Comparison of ENCODE assay signal across 9 cellular contexts in the genomic region with DNA sequence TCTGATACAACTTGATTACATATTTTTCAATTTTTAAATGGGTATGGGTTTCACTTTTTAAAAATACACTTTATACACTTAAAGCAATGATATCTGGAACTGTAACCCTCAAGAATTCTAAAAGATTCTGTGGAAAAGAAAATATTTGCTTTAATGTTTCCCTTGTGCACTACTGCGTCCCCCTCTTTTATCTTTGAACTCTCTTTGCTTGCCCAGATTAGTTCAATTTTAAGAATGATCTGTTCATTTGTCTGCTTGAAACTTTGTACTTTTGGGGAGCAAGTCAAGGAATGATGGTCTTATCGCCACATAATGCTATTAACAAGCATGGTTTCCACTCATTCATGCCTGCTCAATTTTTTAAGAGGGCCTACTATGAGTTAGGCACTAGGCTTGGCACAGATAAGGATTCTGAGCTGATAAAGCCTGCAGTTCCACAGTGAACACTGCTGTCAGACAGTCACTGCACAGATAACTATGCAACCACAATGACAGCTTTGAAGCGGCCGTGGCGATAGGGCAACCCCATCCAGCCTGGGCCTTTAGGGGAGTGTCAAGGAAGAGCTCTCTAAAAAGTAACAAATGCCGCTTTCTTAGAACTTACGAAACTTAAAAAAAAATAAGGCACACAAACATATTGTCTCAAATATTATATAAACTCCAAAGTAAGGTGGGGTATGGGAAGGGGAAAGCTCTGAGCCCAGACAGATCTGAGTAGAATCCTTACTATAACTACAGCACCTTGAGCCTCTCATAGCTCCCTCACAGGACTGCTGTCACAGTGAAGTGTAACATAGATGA. TPM values are rescaled to one million over a fixed set of nuclear protein-coding genes. Genes with fewer than 3 reads are reported as not detected.
DNase-seq lines count a peak whose midpoint lies in the region; ATAC-seq and TF ChIP-seq lines count a peak whose summit lies in the region.
"Had no signal": no experiment of that assay in that cellular context is flagged by ENCODE, and none has a peak within 500 bp of the region (broad histone marks: within the 10 kb centered on the region; RNA-seq: fewer than 3 reads in every experiment).

No MANE protein-coding gene starts in this region.

- H3K36me3 ChIP-seq in ectodermal cell (ENCODE audit: control insufficient read depth, insufficient read depth, low read length) (peaks cover 2% of the 10 kb centered on the region), spleen (peaks cover 0 to 11% (median 0%) of the 10 kb centered on the region in 6 donors), ovary (no peaks in the 10 kb centered on the region)

- H3K4me1 ChIP-seq in ectodermal cell (ENCODE audit: control insufficient read depth, insufficient read depth, low read length) (peaks cover 73% of the 10 kb centered on the region), spleen (peaks cover 53 to 100% (median 93%) of the 10 kb centered on the region in 6 donors), ovary (ENCODE audit: insufficient read depth) (peaks cover 13% of the 10 kb centered on the region)

- TF ChIP-seq EP300 in ovary (IDR thresholded peaks at IDR 0.05): no peak

- TF ChIP-seq POLR2A in spleen (IDR thresholded peaks at IDR 0.05) (no peak), ovary (IDR thresholded peaks at IDR 0.05) (no peak)

- H3K27ac ChIP-seq in ectodermal cell (ENCODE audit: insufficient read depth, low read depth, low read length, poor library complexity, severe bottlenecking): peak overlapping the region; percentile 30
- H3K27ac ChIP-seq in spleen: peak overlapping the region; percentile 31 to 84 (median 76)
- H3K27ac ChIP-seq in ovary: no peak overlapping the region

- TF ChIP-seq CTCF in spleen (IDR thresholded peaks at IDR 0.05 in 8 of 11, conservative IDR thresholded peaks at IDR 0.05 in 3 of 11) (no peak), GM13976 (IDR thresholded peaks at IDR 0.05; ENCODE audit: borderline replicate concordance, control extremely low read depth, extremely low read depth, insufficient read depth, missing control alignments) (no peak), ovary (IDR thresholded peaks at IDR 0.05) (no peak)

- H3K27me3 ChIP-seq in ectodermal cell (ENCODE audit: control insufficient read depth, insufficient read depth, low read length, poor library complexity, severe bottlenecking) (no peaks in the 10 kb centered on the region), spleen (replicated peaks in 1 of 7) (no peaks in the 10 kb centered on the region), ovary (no peaks in the 10 kb centered on the region)

- 91 to 93% methylated on average over 5 to 6 of the region's 7 CpGs for WGBS in ectodermal cell, 2 experiments
- 48 to 69% (median 56%) methylated on average over 7 of the region's 7 CpGs for WGBS in spleen, 5 donors
- WGBS in ovary, 3 donors: 63 to 79% (median 71%) methylated on average over 7 of the region's 7 CpGs

- no peak for ATAC-seq in HG02884 (IDR thresholded peaks at IDR 0.05; ENCODE audit: unreplicated experiment)

- H3K9me3 ChIP-seq in ectodermal cell (ENCODE audit: control insufficient read depth, low read length) (no peaks in the 10 kb centered on the region), spleen (no peaks in the 10 kb centered on the region), ovary (no peaks in the 10 kb centered on the region)

- DNase-seq in HUDEP-2 (lab: John Stamatoyannopoulos, UW; ENCODE audit: unreplicated experiment in 76 of 76) (peak in 74 of 76 experiments; percentile 17 to 94 (median 84)), spleen (peak; percentile 81), GM13976 (ENCODE audit: low spot score) (no peak), AML-193 (lab: John Stamatoyannopoulos, UW) (no peak), ovary (no peak)
- DNase-seq in activated CD4-positive, CD25-positive, alpha-beta regulatory T cell treated with anti-CD3 and anti-CD28 coated beads, Interleukin-2, amount 50 U/mL, for 16 hours (ENCODE audit: low read depth, low spot score): peak; percentile 37
- DNase-seq: SW 1271 had no signal

- in situ Hi-C loops in GM13976 (cut with MboI; ENCODE audit: low sequenced_read_pairs, unreplicated experiment): no loop called here

- intact Hi-C loops in spleen (cut with DNase I; ENCODE audit: low total_unique reads): no loop called here
- intact Hi-C loops in ovary (cut with DNase I): no loop called here

- H3K4me3 ChIP-seq in ectodermal cell (ENCODE audit: insufficient read depth, low read depth, low read length) (no peak overlapping the region), spleen (no peak overlapping the region), ovary (no peak overlapping the region)

RNA-seq across cellular contexts. Expression of a gene that starts 29.7 kb away (rescaled TPM):
- 174 TPM for polyA plus RNA-seq in ectodermal cell (2013, experiment 1 of 4)
- polyA plus RNA-seq in ectodermal cell (2013, experiment 2 of 4): 163 TPM
- polyA plus RNA-seq in ectodermal cell (2013, experiment 3 of 4): 134 TPM
- polyA plus RNA-seq in ectodermal cell (2013, experiment 4 of 4): 143 TPM
- total RNA-seq in spleen (100 to 1,000 TPM; 193 to 409 (median 227) TPM), ovary (100 to 1,000 TPM in 1 of 7 donors, 10 to 100 TPM in 6; 54.8 to 116 (median 72.7) TPM)
- polyA plus RNA-seq in spleen (10 to 100 TPM; 56.6 to 78.1 (median 65.6) TPM), ovary (10 to 100 TPM; 37.2 to 94.3 TPM)

Comparison
In these comparisons a context has a peak if more than half of its experiments do, and no peak if none do; other contexts are left out.
1. DNase-seq: peak in HUDEP-2 (74 of 76), activated CD4-positive, CD25-positive, alpha-beta regulatory T cell treated with anti-CD3 and anti-CD28 coated beads, Interleukin-2, amount 50 U/mL, for 16 hours (single experiment) and spleen (single experiment); none in GM13976 (single experiment), AML-193 (0 of 2) and ovary (0 of 5).
2. H3K27ac ChIP-seq: peak in ectodermal cell (single experiment) and spleen (8 of 8); none in ovary (0 of 2).